In genomic region chr7:44846390-44846789, GRCh38 we compare ENCODE assay signal across 8 cellular contexts. TPM values are rescaled to one million over a fixed set of nuclear protein-coding genes. Genes with fewer than 3 reads are reported as not detected.
A peak's percentile ranks its signal among the peaks of the same experiment; 100 is the strongest.
DNase-seq lines count a peak whose midpoint lies in the region; ATAC-seq and TF ChIP-seq lines count a peak whose summit lies in the region.
"Not testable (repeated sequence)": the region's sequence is repeated elsewhere in the genome, so short reads cannot be mapped to it uniquely, and the experiment has no call there.

No MANE protein-coding gene starts in this region.

- H3K27ac ChIP-seq in endodermal cell (ENCODE audit: low read depth, low read length); thymus (ENCODE audit: low read depth): not testable (repeated sequence)
- H3K27ac ChIP-seq in left lung (peak overlapping the region; percentile 98 to 99), ovary (peak overlapping the region in 1 of 2 donors; percentile 99)

- H3K27ac Mint-ChIP-seq in Caco-2 (ENCODE audit: unreplicated experiment) (peak overlapping the region; percentile 99), endodermal cell (peak overlapping the region; percentile 78)

- POLR2A ChIA-PET in Caco-2 (lab: Charles Lee): interaction anchor here (0.6 kb wide), 1 partner anchor 33 kb away, joined by 3 read pairs; no protein-coding TSS in a partner anchor

- H4K20me1 ChIP-seq in Loucy (ENCODE audit: insufficient read depth, low read length, poor library complexity, severe bottlenecking): peaks cover 54% of the 10 kb centered on the region

- TF ChIP-seq EP300 in ovary (IDR thresholded peaks at IDR 0.05): not testable (repeated sequence)

- not testable (repeated sequence) for ATAC-seq in left lung

- peaks cover 79% of the 10 kb centered on the region for H3K79me2 ChIP-seq in Loucy (ENCODE audit: insufficient read depth, low read length)

- 88 to 92% methylated on average over 4 to 11 of the region's 11 CpGs for WGBS in endodermal cell (ENCODE audit: insufficient coverage in 1 of 2, insufficient read length in 1 of 2), 2 experiments
- WGBS in ovary, 3 donors: 26 to 59% (median 34%) methylated on average over 11 of the region's 11 CpGs
- WGBS in thymus: 27% methylated on average over 11 of the region's 11 CpGs

- H3K27me3 ChIP-seq in Caco-2 (replicated peaks; ENCODE audit: control insufficient read depth, insufficient read depth, low read length); Loucy (ENCODE audit: insufficient read depth, low read length, poor library complexity, severe bottlenecking); adipocyte (replicated peaks; ENCODE audit: control insufficient read depth, insufficient read depth, low read length); endodermal cell (ENCODE audit: control insufficient read depth, insufficient read depth, low read length, poor library complexity, severe bottlenecking); left lung; ovary; thymus (ENCODE audit: control insufficient read depth, insufficient read depth): not testable (repeated sequence)

- TF ChIP-seq CTCF in Caco-2 (IDR thresholded peaks at IDR 0.05; ENCODE audit: insufficient read depth in 1 of 2, low read depth in 1 of 2, low read length in 1 of 2, severe bottlenecking in 1 of 2, unreplicated experiment in 1 of 2); Loucy (conservative IDR thresholded peaks at IDR 0.05; ENCODE audit: low read length); WI38 (IDR thresholded peaks at IDR 0.05; ENCODE audit: low read depth, low read length); endodermal cell (conservative IDR thresholded peaks at IDR 0.05); left lung (IDR thresholded peaks at IDR 0.05); ovary (IDR thresholded peaks at IDR 0.05): not testable (repeated sequence)

- DNase-seq in Caco-2, endodermal cell, left lung, ovary: not testable (repeated sequence)
- peak; percentile 15 for DNase-seq in adipocyte (ENCODE audit: low read depth)

- not testable (repeated sequence) for BruUV-seq in Caco-2 (replicated peaks; lab: Mats Ljungman, UMichigan)

- H2AFZ ChIP-seq in Loucy (ENCODE audit: low read length): not testable (repeated sequence)

- not testable (repeated sequence) for H3K9me3 ChIP-seq in Caco-2; Loucy (ENCODE audit: insufficient read depth, low read depth, low read length); adipocyte (ENCODE audit: control insufficient read depth, low read length); endodermal cell (ENCODE audit: control insufficient read depth, low read length); left lung; ovary; thymus (ENCODE audit: control insufficient read depth)

- H3K36me3 Mint-ChIP-seq in Caco-2 (ENCODE audit: insufficient read depth, unreplicated experiment): peaks cover 26% of the 10 kb centered on the region
- H3K36me3 Mint-ChIP-seq in endodermal cell (ENCODE audit: low read depth): peaks cover 14% of the 10 kb centered on the region

- H3K9ac ChIP-seq in Loucy (ENCODE audit: low read depth, low read length, poor library complexity, severe bottlenecking) (peak overlapping the region; percentile 88), adipocyte (ENCODE audit: low read length) (peak overlapping the region; percentile 93), endodermal cell (ENCODE audit: extremely low read depth, low read length, poor library complexity, severe bottlenecking) (peak overlapping the region; percentile 89)

- H3K36me3 ChIP-seq in Caco-2 (ENCODE audit: control insufficient read depth, insufficient read depth, low read length); adipocyte (ENCODE audit: control insufficient read depth, insufficient read depth, low read length, severe bottlenecking); left lung; ovary; thymus (ENCODE audit: control insufficient read depth, insufficient read depth): not testable (repeated sequence)
- H3K36me3 ChIP-seq in Loucy (ENCODE audit: insufficient read depth, low read length): peaks cover 13% of the 10 kb centered on the region; the same call in 1 of the 2 replicates
- peaks cover 16% of the 10 kb centered on the region for H3K36me3 ChIP-seq in endodermal cell (ENCODE audit: control insufficient read depth, insufficient read depth, low read length)

- TF ChIP-seq POLR2A in ovary (IDR thresholded peaks at IDR 0.05): not testable (repeated sequence)

- peak overlapping the region; percentile 92 for H3K4me2 ChIP-seq in Loucy (ENCODE audit: low read depth, low read length, poor library complexity, severe bottlenecking)

- H3K27me3 Mint-ChIP-seq in Caco-2 (ENCODE audit: insufficient read depth, unreplicated experiment); endodermal cell (ENCODE audit: insufficient read depth): not testable (repeated sequence)

- H3K9me2 ChIP-seq in Loucy (replicated peaks; ENCODE audit: low read depth, low read length): not testable (repeated sequence)

- H3K4me1 ChIP-seq in Caco-2; endodermal cell (ENCODE audit: control insufficient read depth, insufficient read depth, low read length); ovary (ENCODE audit: insufficient read depth); thymus (ENCODE audit: control insufficient read depth, insufficient read depth, low read length): not testable (repeated sequence)
- H3K4me1 ChIP-seq in Loucy (ENCODE audit: insufficient read depth, low read length, poor library complexity, severe bottlenecking): peaks cover 53% of the 10 kb centered on the region
- peaks cover 34% of the 10 kb centered on the region for H3K4me1 ChIP-seq in adipocyte (ENCODE audit: control insufficient read depth, insufficient read depth, low read length)
- H3K4me1 ChIP-seq in left lung: peaks cover 5 to 44% of the 10 kb centered on the region in 2 donors

- H3K4me3 ChIP-seq in Caco-2 (ENCODE audit: low read depth, low read length) (peak overlapping the region; percentile 61), Loucy (ENCODE audit: low read length, poor library complexity, severe bottlenecking) (peak overlapping the region; percentile 85), WI38 (ENCODE audit: low read depth, low read length) (peak overlapping the region; percentile 81), adipocyte (ENCODE audit: low read length) (peak overlapping the region; percentile 96), endodermal cell (ENCODE audit: low read length) (peak overlapping the region; percentile 100), left lung (peak overlapping the region; percentile 46 to 69), ovary (peak overlapping the region; percentile 77), thymus (ENCODE audit: low read length) (peak overlapping the region; percentile 86)

- intact Hi-C loops in Caco-2 (cut with micrococcal nuclease; ENCODE audit: unreplicated experiment): loop anchor here (2.0 to 5.0 kb wide), 2 partner anchors 79 to 98 kb away; partner anchors contain the start of gene ZMIZ2
- intact Hi-C loops in left lung (cut with DNase I): loop anchor here in 1 of 2 donors (10.0 kb wide), 1 partner anchor 262 kb away; the partner anchor contains the start of gene TMED4
- intact Hi-C loops in ovary (cut with DNase I): loop anchor here in 3 of 4 donors (2.0 to 10.0 kb wide), 5 partner anchors 49 to 352 kb away; partner anchors contain the start of genes PPIA (in 2 of the 3), NUDCD3 (in 1 of the 3), TMED4 (in 1 of the 3) and ZMIZ2 (in 1 of the 3)

- H3F3A ChIP-seq in Loucy (ENCODE audit: low read depth): peaks cover 11% of the 10 kb centered on the region

- peaks cover 17% of the 10 kb centered on the region for H3K4me1 Mint-ChIP-seq in Caco-2 (ENCODE audit: low read depth, unreplicated experiment)
- not testable (repeated sequence) for H3K4me1 Mint-ChIP-seq in endodermal cell

- H3K9me3 Mint-ChIP-seq in Caco-2 (ENCODE audit: unreplicated experiment); endodermal cell: not testable (repeated sequence)

- H3K4me3 Mint-ChIP-seq in Caco-2 (ENCODE audit: unreplicated experiment): peak overlapping the region; percentile 95
- H3K4me3 Mint-ChIP-seq in endodermal cell: peak overlapping the region; percentile 90

- CTCF ChIA-PET in Caco-2 (lab: Charles Lee): not testable (repeated sequence)

RNA-seq across cellular contexts. Expression of gene H2AZ2, which starts 1.5 kb away (rescaled TPM):
- total RNA-seq in Caco-2 (2022): 196 and 244 TPM in 2 replicates
- total RNA-seq in endodermal cell: 100 to 1,000 TPM; 179 to 201 TPM
- 297 TPM for polyA plus RNA-seq in endodermal cell (2013, experiment 1 of 2)
- 283 TPM for polyA plus RNA-seq in endodermal cell (2013, experiment 2 of 2)
- total RNA-seq in left lung: 100 to 1,000 TPM; 113 to 182 TPM
- 100 to 1,000 TPM in 5 of 7 donors, 10 to 100 TPM in 2; 70.7 to 154 (median 123) TPM for total RNA-seq in ovary
- 100 to 1,000 TPM in 1 of 2 donors, 10 to 100 TPM in 1; 79.0 to 119 TPM for polyA plus RNA-seq in ovary
- polyA plus RNA-seq in thymus: 198 TPM

RNA-seq across cellular contexts. Expression of gene PURB, which starts 38.9 kb away (rescaled TPM):
- 25.1 and 26.3 TPM in 2 replicates for total RNA-seq in Caco-2 (2022)
- total RNA-seq in endodermal cell: 10 to 100 TPM; 24.7 to 29.8 TPM
- 19.3 TPM for polyA plus RNA-seq in endodermal cell (2013, experiment 1 of 2)
- polyA plus RNA-seq in endodermal cell (2013, experiment 2 of 2): 19.5 TPM
- 10 to 100 TPM; 23.5 to 26.3 TPM for total RNA-seq in left lung
- 10 to 100 TPM; 17.6 to 27.3 (median 25.6) TPM for total RNA-seq in ovary
- 10 to 100 TPM in 1 of 2 donors, 1 to 10 TPM in 1; 9.6 to 19.5 TPM for polyA plus RNA-seq in ovary
- 16.5 TPM for polyA plus RNA-seq in thymus

RNA-seq across cellular contexts. Expression of gene PPIA, which starts 49.9 kb away (rescaled TPM):
- total RNA-seq in Caco-2 (2022) (2,104 and 2,207 TPM in 2 replicates), endodermal cell (1,000 to 10,000 TPM; 1,857 to 1,899 TPM), left lung (1,000 to 10,000 TPM; 1,404 to 1,630 TPM), ovary (1,000 to 10,000 TPM in 1 of 7 donors, 100 to 1,000 TPM in 6; 644 to 1,200 (median 790) TPM)
- 2,447 TPM for polyA plus RNA-seq in endodermal cell (2013, experiment 1 of 2)
- 2,352 TPM for polyA plus RNA-seq in endodermal cell (2013, experiment 2 of 2)
- polyA plus RNA-seq in ovary (1,000 to 10,000 TPM; 1,452 to 2,091 TPM), thymus (2,685 TPM)
